Comparison of ENCODE assay signal across 15 cellular contexts in the genomic region with DNA sequence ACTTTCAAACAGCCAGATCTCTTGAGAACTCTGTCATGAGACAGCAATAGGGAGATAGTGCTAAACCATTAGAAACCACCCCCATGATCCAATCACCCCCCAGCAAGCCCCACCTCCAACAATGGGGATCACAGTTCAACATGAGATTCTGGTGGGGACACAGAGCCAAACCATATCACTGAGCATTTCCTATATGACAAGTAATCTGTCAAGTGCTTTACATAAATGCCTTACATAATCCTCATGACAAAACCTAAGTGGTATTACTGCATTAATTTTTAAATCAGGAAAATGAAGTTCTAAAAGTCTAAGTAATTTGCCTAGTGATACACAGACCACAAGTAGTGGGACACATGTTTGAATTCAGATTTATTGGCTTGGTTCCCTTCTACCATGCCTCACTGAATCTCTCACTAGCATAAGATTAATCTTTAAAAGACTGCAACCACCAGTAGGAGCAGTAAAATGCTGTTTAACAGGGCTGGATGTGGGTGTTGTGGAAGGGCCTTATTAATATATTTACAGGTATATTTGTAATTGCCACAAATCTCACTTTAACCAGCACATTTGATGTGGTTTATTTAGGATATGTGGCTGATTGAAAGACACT.
DNase-seq lines count a peak whose midpoint lies in the region; ATAC-seq and TF ChIP-seq lines count a peak whose summit lies in the region.
"Had no signal": no experiment of that assay in that cellular context is flagged by ENCODE, and none has a peak within 500 bp of the region (broad histone marks: within the 10 kb centered on the region; RNA-seq: fewer than 3 reads in every experiment).

No MANE protein-coding gene starts in this region.

- no peaks in the 10 kb centered on the region for H3K9me3 ChIP-seq in thyroid gland
- H3K9me3 ChIP-seq: BLaER1 had no signal

- DNase-seq in left kidney (ENCODE audit: low read depth, low spot score) (peak; percentile 32), 8988T (no peak), thyroid gland (no peak)
- DNase-seq: activated naive CD4-positive, alpha-beta T cell treated with Interleukin-2 at 50 U/mL for 16 hours; mammary epithelial cell; NCI-H1694; NCI-H510A treated with DMSO at 0.1 percent for 48 hours; PC-3; retina had no signal

- H3K4me3 ChIP-seq in thyroid gland (replicated peaks in 1 of 3): no peak overlapping the region
- H3K4me3 ChIP-seq: BLaER1 had no signal

- intact Hi-C loops in thyroid gland (cut with DNase I): no loop called here

- H3K36me3 ChIP-seq in thyroid gland: no peaks in the 10 kb centered on the region
- H3K36me3 ChIP-seq: BLaER1 had no signal

- H3K27ac ChIP-seq in thyroid gland: no peak overlapping the region
- H3K27ac ChIP-seq: BLaER1 had no signal

- no peak for TF ChIP-seq POLR2A in thyroid gland (IDR thresholded peaks at IDR 0.05)

- ATAC-seq in GM19395 (IDR thresholded peaks at IDR 0.05; ENCODE audit: unreplicated experiment) (peak; percentile 87), HG02623 (IDR thresholded peaks at IDR 0.05; ENCODE audit: unreplicated experiment) (peak; percentile 68), HG03354 (IDR thresholded peaks at IDR 0.05; ENCODE audit: poor library complexity, severe bottlenecking, unreplicated experiment) (peak; percentile 96), HG02938 (IDR thresholded peaks at IDR 0.05; ENCODE audit: unreplicated experiment) (no peak), HG03565 (IDR thresholded peaks at IDR 0.05; ENCODE audit: unreplicated experiment) (no peak)
- ATAC-seq: PC-3 had no signal

- TF ChIP-seq CTCF in thyroid gland (IDR thresholded peaks at IDR 0.05): no peak

- no peaks in the 10 kb centered on the region for H3K27me3 ChIP-seq in thyroid gland
- H3K27me3 ChIP-seq: BLaER1 had no signal

- H3K4me1 ChIP-seq in thyroid gland: peaks cover 0 to 4% of the 10 kb centered on the region in 2 donors
- H3K4me1 ChIP-seq: BLaER1 had no signal

Comparison
In these comparisons a context has a peak if more than half of its experiments do, and no peak if none do; other contexts are left out.
1. ATAC-seq: peak in GM19395 (single experiment), HG02623 (single experiment) and HG03354 (single experiment); none in HG02938 (single experiment) and HG03565 (single experiment).